In genomic region chr4:95701500-95701899, GRCh38 we compare ENCODE assay signal across 18 cellular contexts.
DNase-seq lines count a peak whose midpoint lies in the region; ATAC-seq, FAIRE-seq and TF ChIP-seq lines count a peak whose summit lies in the region.
"Had no signal": no experiment of that assay in that cellular context is flagged by ENCODE, and none has a peak within 500 bp of the region (broad histone marks: within the 10 kb centered on the region; RNA-seq: fewer than 3 reads in every experiment).

No MANE protein-coding gene starts in this region.

- no peaks in the 10 kb centered on the region for H3K27me3 Mint-ChIP-seq in H9 (ENCODE audit: low read depth)
- no peaks in the 10 kb centered on the region for H3K27me3 Mint-ChIP-seq in astrocyte (ENCODE audit: low read depth, unreplicated experiment)

- H3K4me1 Mint-ChIP-seq in H9: peaks cover 0 to 9% of the 10 kb centered on the region in 2 experiments; a peak in 1 of 4 replicates
- peaks cover 9% of the 10 kb centered on the region for H3K4me1 Mint-ChIP-seq in astrocyte (ENCODE audit: low read depth, unreplicated experiment)

- H3K4me3 ChIP-seq in astrocyte (ENCODE audit: insufficient read depth, low read depth, low read length) (no peak overlapping the region), ovary (no peak overlapping the region)
- H3K4me3 ChIP-seq: dorsolateral prefrontal cortex, GM23248, SJSA1 had no signal

- H3K27ac ChIP-seq in H9 (ENCODE audit: insufficient read length, low read depth, low read length) (peak overlapping the region; percentile 8), astrocyte (ENCODE audit: low read depth, low read length) (no peak overlapping the region), foreskin keratinocyte (no peak overlapping the region), ovary (peak overlapping the region in 1 of 2 donors; percentile 7), substantia nigra (ENCODE audit: low read depth, low read length, poor library complexity, severe bottlenecking) (no peak overlapping the region)
- H3K27ac ChIP-seq: dorsolateral prefrontal cortex, GM23248, SJSA1 had no signal

- no peak overlapping the region for H3K4me3 Mint-ChIP-seq in H9
- H3K4me3 Mint-ChIP-seq in astrocyte (ENCODE audit: unreplicated experiment): no peak overlapping the region

- H4K91ac ChIP-seq in H9 (ENCODE audit: insufficient read length, low read depth, low read length): no peak overlapping the region

- H3K36me3 Mint-ChIP-seq in H9 (ENCODE audit: insufficient read depth in 1 of 3, low read depth in 3 of 3) (peaks cover 0 to 4% (median 2%) of the 10 kb centered on the region in 3 experiments; a peak in 3 of 7 replicates), astrocyte (ENCODE audit: low read depth, unreplicated experiment) (no peaks in the 10 kb centered on the region)

- intact Hi-C loops in ovary (cut with DNase I): no loop called here

- H4K8ac ChIP-seq in H9 (replicated peaks; ENCODE audit: insufficient read length, low read depth, low read length): no peak overlapping the region

- TF ChIP-seq EP300 in ovary (IDR thresholded peaks at IDR 0.05): peak; percentile 22

- no peaks in the 10 kb centered on the region for H3K79me1 ChIP-seq in H9 (ENCODE audit: insufficient read depth, low read depth, low read length, poor library complexity, severe bottlenecking)

- H3K79me2 ChIP-seq in H9 (ENCODE audit: insufficient read depth, low read length) (no peaks in the 10 kb centered on the region), astrocyte (ENCODE audit: insufficient read depth, low read length) (no peaks in the 10 kb centered on the region)

- TF ChIP-seq CTCF in H9 (conservative IDR thresholded peaks at IDR 0.05) (no peak), astrocyte (IDR thresholded peaks at IDR 0.05; ENCODE audit: insufficient read depth, low read depth, low read length) (no peak), foreskin keratinocyte (conservative IDR thresholded peaks at IDR 0.05) (no peak), ovary (IDR thresholded peaks at IDR 0.05) (no peak), GM13977 (IDR thresholded peaks at IDR 0.05; ENCODE audit: extremely low read depth, insufficient read depth, missing control alignments) (no peak)

- no peak overlapping the region for H3K14ac ChIP-seq in H9 (ENCODE audit: insufficient read depth, low read length)

- H3K36me3 ChIP-seq in astrocyte (ENCODE audit: insufficient read depth, low read length) (no peaks in the 10 kb centered on the region), ovary (no peaks in the 10 kb centered on the region)
- H3K36me3 ChIP-seq: SJSA1 had no signal

- no peak overlapping the region for H2BK12ac ChIP-seq in H9 (ENCODE audit: insufficient read length, low read depth, low read length)

- H3K18ac ChIP-seq in H9 (ENCODE audit: insufficient read length, low read depth, low read length): no peak overlapping the region

- no peak overlapping the region for H3K23ac ChIP-seq in H9 (ENCODE audit: insufficient read length, low read depth, low read length)

- no peak overlapping the region for H3T11ph ChIP-seq in H9 (ENCODE audit: low read length)

- H3K56ac ChIP-seq in H9 (ENCODE audit: insufficient read length, low read depth, low read length): no peak overlapping the region

- no peak overlapping the region for H3K9ac ChIP-seq in H9 (ENCODE audit: extremely low read depth, insufficient read length, low read length)
- H3K9ac ChIP-seq in astrocyte (ENCODE audit: low read length): no peak overlapping the region
- H3K9ac ChIP-seq: GM23248 had no signal

- H2BK20ac ChIP-seq in H9 (ENCODE audit: low read depth, low read length, poor library complexity, severe bottlenecking): no peak overlapping the region

- H3K9me3 Mint-ChIP-seq in H9 (peaks cover 0 to 9% of the 10 kb centered on the region in 2 experiments; a peak in 2 of 5 replicates), astrocyte (ENCODE audit: unreplicated experiment) (no peaks in the 10 kb centered on the region)

- H3K27ac Mint-ChIP-seq in H9: no peak overlapping the region; a peak in 1 of 7 replicates
- peak overlapping the region; percentile 8 for H3K27ac Mint-ChIP-seq in astrocyte (ENCODE audit: unreplicated experiment)

- no peak overlapping the region for H3K4ac ChIP-seq in H9 (ENCODE audit: low read depth, low read length)

- H2BK15ac ChIP-seq in H9 (ENCODE audit: low read depth, low read length): no peak overlapping the region

- H3K4me2 ChIP-seq in H9 (ENCODE audit: insufficient read depth, insufficient read length, low read length): no peak overlapping the region
- no peak overlapping the region for H3K4me2 ChIP-seq in astrocyte (ENCODE audit: low read length)

- H2AK5ac ChIP-seq in H9 (ENCODE audit: insufficient read length, low read length): no peak overlapping the region

- DNase-seq in H9 (no peak), astrocyte (ENCODE audit: low read depth) (peak; percentile 75), foreskin keratinocyte (peak in 1 of 2 donors; percentile 56), ovary (peak in 1 of 5 donors; percentile 41), GM12892 (ENCODE audit: insufficient read length) (no peak), GM13977 (ENCODE audit: low spot score) (no peak), substantia nigra (lab: John Stamatoyannopoulos, UW) (no peak)
- DNase-seq: activated CD4-positive, alpha-beta T cell treated with anti-CD3 and anti-CD28 coated beads, Interleukin-2, amount 50 U/mL, for 4 hours; amniotic stem cell; dorsolateral prefrontal cortex; GF-D8; GM23248; kidney; retina; stimulated activated CD4-positive, alpha-beta T cell treated with anti-CD3 and anti-CD28 coated beads, Interleukin-4, amount 100 ng/mL, for 24 hours had no signal

- no peak overlapping the region for H2AFZ ChIP-seq in H9 (ENCODE audit: low read length)
- no peak overlapping the region for H2AFZ ChIP-seq in astrocyte (ENCODE audit: low read depth, low read length)
- H2AFZ ChIP-seq: GM23248 had no signal

- H3K27me3 ChIP-seq in H9 (ENCODE audit: insufficient read depth, low read length) (no peaks in the 10 kb centered on the region), astrocyte (ENCODE audit: insufficient read depth, low read length) (no peaks in the 10 kb centered on the region), foreskin keratinocyte (no peaks in the 10 kb centered on the region), ovary (no peaks in the 10 kb centered on the region)
- H3K27me3 ChIP-seq: dorsolateral prefrontal cortex, SJSA1 had no signal

- no peak for FAIRE-seq in astrocyte (lab: Jason Lieb, UNC)
- no peak for FAIRE-seq in GM12892 (lab: Jason Lieb, UNC)
- FAIRE-seq: HepG2, kidney had no signal

- H2BK120ac ChIP-seq in H9 (ENCODE audit: low read depth, low read length, poor library complexity, severe bottlenecking): no peak overlapping the region

- in situ Hi-C loops in GM13977 (cut with MboI; ENCODE audit: low pct_unique_long_range_greater_than_20kb, low sequenced_read_pairs, unreplicated experiment): no loop called here

- ATAC-seq in foreskin keratinocyte: peak; percentile 47
- ATAC-seq in GM18873 (IDR thresholded peaks at IDR 0.05; ENCODE audit: low FRiP score, unreplicated experiment): no peak
- ATAC-seq: HepG2 had no signal

- TF ChIP-seq POLR2A in ovary (IDR thresholded peaks at IDR 0.05) (no peak), GM12892 (IDR thresholded peaks at IDR 0.05; ENCODE audit: low read depth, low read length) (no peak)

- no CpG with 5 or more reads among the region's 4 CpGs for WGBS in H9 (ENCODE audit: extremely low coverage, insufficient read length, low lambda C conversion rate)
- WGBS in ovary, 3 donors: 6 to 21% (median 12%) methylated on average over 4 of the region's 4 CpGs

- no peaks in the 10 kb centered on the region for H3K23me2 ChIP-seq in H9 (ENCODE audit: insufficient read length, low read depth, low read length, poor library complexity, severe bottlenecking)

- H3K4me1 ChIP-seq in H9 (ENCODE audit: insufficient read depth, low read length) (no peaks in the 10 kb centered on the region), astrocyte (ENCODE audit: insufficient read depth, low read length) (peaks cover 6% of the 10 kb centered on the region), foreskin keratinocyte (peaks cover 3% of the 10 kb centered on the region), ovary (ENCODE audit: insufficient read depth) (no peaks in the 10 kb centered on the region)
- H3K4me1 ChIP-seq: SJSA1 had no signal

- H4K20me1 ChIP-seq in H9 (ENCODE audit: control insufficient read depth, insufficient read depth, insufficient read length): no peaks in the 10 kb centered on the region
- no peaks in the 10 kb centered on the region for H4K20me1 ChIP-seq in astrocyte (ENCODE audit: insufficient read depth, low read length)

- H3K9me3 ChIP-seq in H9 (ENCODE audit: control insufficient read depth, low read depth, low read length): no peaks in the 10 kb centered on the region
- no peaks in the 10 kb centered on the region for H3K9me3 ChIP-seq in astrocyte (ENCODE audit: insufficient read depth, low read depth, low read length)
- H3K9me3 ChIP-seq in ovary: no peaks in the 10 kb centered on the region
- H3K9me3 ChIP-seq: SJSA1 had no signal

- H4K5ac ChIP-seq in H9 (ENCODE audit: insufficient read length, low read depth, low read length): no peak overlapping the region

- H2BK5ac ChIP-seq in H9 (ENCODE audit: insufficient read length, low read length): no peak overlapping the region
